30 cellular contexts compared by ENCODE assay signal in the genomic region with DNA sequence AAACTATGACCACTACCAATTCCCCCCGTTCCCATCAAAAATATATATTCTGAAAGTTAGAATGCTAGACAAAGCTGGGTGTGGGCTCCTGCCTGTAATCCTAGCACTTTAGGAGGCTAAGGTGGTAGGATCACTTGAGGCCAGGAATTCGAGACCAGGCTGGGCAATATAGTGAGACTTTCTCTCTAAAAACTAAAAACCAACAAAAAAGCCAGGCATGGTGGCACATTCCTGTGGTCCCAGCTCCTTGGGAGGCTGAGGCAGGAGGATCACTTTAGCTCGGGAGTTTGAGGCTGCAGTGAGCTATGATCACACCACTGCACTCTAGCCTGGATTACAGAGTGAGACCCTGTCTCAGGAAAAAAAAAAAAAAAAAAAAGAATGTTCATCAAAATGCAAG. TPM values are rescaled to one million over a fixed set of nuclear protein-coding genes. Genes with fewer than 3 reads are reported as not detected.
"Had no signal": no experiment of that assay in that cellular context is flagged by ENCODE, and none has a peak within 500 bp of the region (broad histone marks: within the 10 kb centered on the region; RNA-seq: fewer than 3 reads in every experiment).

No MANE protein-coding gene starts in this region.

- DNase-seq: stimulated activated CD4-positive, alpha-beta T cell treated with anti-CD3 and anti-CD28 coated beads, Interleukin-2, amount 100 ng/mL, for 48 hours; stimulated activated CD4-positive, alpha-beta T cell treated with anti-CD3 and anti-CD28 coated beads, Interleukin-4, amount 100 ng/mL, for 1 hour; stimulated activated CD4-positive, alpha-beta T cell treated with anti-CD3 and anti-CD28 coated beads, Interleukin-4, amount 100 ng/mL, for 24 hours; stimulated activated CD4-positive, alpha-beta T cell treated with anti-CD3 and anti-CD28 coated beads, Interleukin-4, amount 100 ng/mL, for 4 hours; stimulated activated CD8-positive, alpha-beta memory T cell treated with anti-CD3 and anti-CD28 coated beads, Interleukin-4, amount 100 ng/mL, for 48 hours; stimulated activated naive B cell treated with anti-CD40 and anti-IgM and Interleukin-4, amounts not matched to agents 10 μg/mL and 1 μg/mL and 100 μg/mL, for 72 hours; stimulated activated naive CD4-positive, alpha-beta T cell; stimulated activated naive CD4-positive, alpha-beta T cell treated with Interleukin-2 at 50 U/mL for 16 hours; stimulated activated naive CD8-positive, alpha-beta T cell treated with anti-CD3 and anti-CD28 coated beads, Interleukin-15, amount 100 ng/mL, for 72 hours; stimulated activated naive CD8-positive, alpha-beta T cell treated with anti-CD3 and anti-CD28 coated beads, Interleukin-15, Interleukin-2, amounts not matched to agents 100 U/mL and 50 U/mL, for 24 hours; stomach; substantia nigra; testis; thyroid gland; tibial artery; transverse colon; trophoblast cell; upper lobe of left lung; upper lobe of right lung; uterus had no signal

- H3K36me3 ChIP-seq: thyroid gland, transverse colon, uterus, vagina had no signal

- H3K4me1 ChIP-seq: stomach, suprapubic skin, testis, thyroid gland, tibial artery, transverse colon, upper lobe of left lung, upper lobe of right lung, uterus, vagina had no signal

- H3K27me3 ChIP-seq: stomach, suprapubic skin, testis, thyroid gland, tibial artery, tibial nerve, transverse colon, upper lobe of left lung, upper lobe of right lung, uterus, vagina had no signal

- H3K27me3 Mint-ChIP-seq: stimulated activated memory B cell treated with anti-CD40 and anti-IgM and Interleukin-4, amounts not matched to agents 10 μg/mL and 1 μg/mL and 100 μg/mL, for 72 hours; stimulated activated naive B cell treated with anti-CD40 and anti-IgM and Interleukin-4, amounts not matched to agents 10 μg/mL and 1 μg/mL and 100 μg/mL, for 72 hours; stimulated activated naive CD8-positive, alpha-beta T cell treated with anti-CD3 and anti-CD28 coated beads, Interleukin-15, amount 100 ng/mL, for 72 hours; stimulated activated naive CD8-positive, alpha-beta T cell treated with anti-CD3 and anti-CD28 coated beads, Interleukin-15, Interleukin-2, amounts not matched to agents 100 ng/mL and 50 ng/mL, for 24 hours; type B pancreatic cell had no signal

- H3K4me3 ChIP-seq: stomach, suprapubic skin, testis, thoracic aorta, thyroid gland, tibial artery, tibial nerve, transverse colon, upper lobe of left lung, upper lobe of right lung, uterus, vagina had no signal

- H3K9me3 ChIP-seq: stomach, suprapubic skin, testis, thoracic aorta, thyroid gland, tibial artery, tibial nerve, transverse colon, upper lobe of left lung, upper lobe of right lung, uterus, vagina had no signal

- ATAC-seq: stimulated activated effector memory CD8-positive, alpha-beta T cell treated with anti-CD3 and anti-CD28 coated beads, Interleukin-12 subunit alpha, Interleukin-12 subunit beta, amount 100 ng/mL, for 72 hours; stimulated activated memory B cell treated with anti-CD40 and anti-IgM and Interleukin-4, amounts not matched to agents 10 μg/mL and 1 μg/mL and 100 μg/mL, for 72 hours; stimulated activated naive B cell treated with anti-CD40 and anti-IgM and Interleukin-4, amounts not matched to agents 10 μg/mL and 1 μg/mL and 100 μg/mL, for 72 hours; stimulated activated naive CD8-positive, alpha-beta T cell treated with anti-CD3 and anti-CD28 coated beads, Interleukin-15, amount 100 ng/mL, for 72 hours; stimulated activated naive CD8-positive, alpha-beta T cell treated with anti-CD3 and anti-CD28 coated beads, Interleukin-15, Interleukin-2, amounts not matched to agents 100 U/mL and 50 U/mL, for 24 hours; upper lobe of right lung had no signal

- H3K4me1 Mint-ChIP-seq: stimulated activated effector memory CD8-positive, alpha-beta T cell treated with anti-CD3 and anti-CD28 coated beads, Interleukin-12 subunit alpha, Interleukin-12 subunit beta, amount 100 ng/mL, for 72 hours; stimulated activated naive B cell treated with anti-CD40 and anti-IgM and Interleukin-4, amounts not matched to agents 10 μg/mL and 1 μg/mL and 100 μg/mL, for 72 hours; stimulated activated naive CD8-positive, alpha-beta T cell treated with anti-CD3 and anti-CD28 coated beads, Interleukin-15, amount 100 ng/mL, for 72 hours had no signal

- H3K9me3 Mint-ChIP-seq: stimulated activated effector memory CD8-positive, alpha-beta T cell treated with anti-CD3 and anti-CD28 coated beads, Interleukin-12 subunit alpha, Interleukin-12 subunit beta, amount 100 ng/mL, for 72 hours; stimulated activated memory B cell treated with anti-CD40 and anti-IgM and Interleukin-4, amounts not matched to agents 10 μg/mL and 1 μg/mL and 100 μg/mL, for 72 hours; stimulated activated naive CD8-positive, alpha-beta T cell treated with anti-CD3 and anti-CD28 coated beads, Interleukin-15, amount 100 ng/mL, for 72 hours; stimulated activated naive CD8-positive, alpha-beta T cell treated with anti-CD3 and anti-CD28 coated beads, Interleukin-15, Interleukin-2, amounts not matched to agents 100 ng/mL and 50 ng/mL, for 24 hours; type B pancreatic cell had no signal

- H3K27ac ChIP-seq: stomach, suprapubic skin, testis, thoracic aorta, thyroid gland, tibial artery, tibial nerve, transverse colon, upper lobe of left lung, upper lobe of right lung, uterus, vagina had no signal

- H3K4me3 Mint-ChIP-seq: stimulated activated effector memory CD8-positive, alpha-beta T cell treated with anti-CD3 and anti-CD28 coated beads, Interleukin-12 subunit alpha, Interleukin-12 subunit beta, amount 100 ng/mL, for 72 hours; stimulated activated memory B cell treated with anti-CD40 and anti-IgM and Interleukin-4, amounts not matched to agents 10 μg/mL and 1 μg/mL and 100 μg/mL, for 72 hours; stimulated activated naive B cell treated with anti-CD40 and anti-IgM and Interleukin-4, amounts not matched to agents 10 μg/mL and 1 μg/mL and 100 μg/mL, for 72 hours; stimulated activated naive CD8-positive, alpha-beta T cell treated with anti-CD3 and anti-CD28 coated beads, Interleukin-15, amount 100 ng/mL, for 72 hours; stimulated activated naive CD8-positive, alpha-beta T cell treated with anti-CD3 and anti-CD28 coated beads, Interleukin-15, Interleukin-2, amounts not matched to agents 100 ng/mL and 50 ng/mL, for 24 hours; type B pancreatic cell had no signal

- H3K27ac Mint-ChIP-seq: stimulated activated effector memory CD8-positive, alpha-beta T cell treated with anti-CD3 and anti-CD28 coated beads, Interleukin-12 subunit alpha, Interleukin-12 subunit beta, amount 100 ng/mL, for 72 hours; stimulated activated memory B cell treated with anti-CD40 and anti-IgM and Interleukin-4, amounts not matched to agents 10 μg/mL and 1 μg/mL and 100 μg/mL, for 72 hours; stimulated activated naive B cell treated with anti-CD40 and anti-IgM and Interleukin-4, amounts not matched to agents 10 μg/mL and 1 μg/mL and 100 μg/mL, for 72 hours; stimulated activated naive CD8-positive, alpha-beta T cell treated with anti-CD3 and anti-CD28 coated beads, Interleukin-15, amount 100 ng/mL, for 72 hours; stimulated activated naive CD8-positive, alpha-beta T cell treated with anti-CD3 and anti-CD28 coated beads, Interleukin-15, Interleukin-2, amounts not matched to agents 100 ng/mL and 50 ng/mL, for 24 hours; type B pancreatic cell had no signal

RNA-seq across cellular contexts. Expression of a gene that starts 48.8 kb away (rescaled TPM):
- total RNA-seq: subcutaneous adipose tissue, suprapubic skin, thyroid gland, tibial nerve, upper lobe of right lung, ureter, vagina had no signal
